ENCODE assay signal across 1 cellular context in the genomic region with DNA sequence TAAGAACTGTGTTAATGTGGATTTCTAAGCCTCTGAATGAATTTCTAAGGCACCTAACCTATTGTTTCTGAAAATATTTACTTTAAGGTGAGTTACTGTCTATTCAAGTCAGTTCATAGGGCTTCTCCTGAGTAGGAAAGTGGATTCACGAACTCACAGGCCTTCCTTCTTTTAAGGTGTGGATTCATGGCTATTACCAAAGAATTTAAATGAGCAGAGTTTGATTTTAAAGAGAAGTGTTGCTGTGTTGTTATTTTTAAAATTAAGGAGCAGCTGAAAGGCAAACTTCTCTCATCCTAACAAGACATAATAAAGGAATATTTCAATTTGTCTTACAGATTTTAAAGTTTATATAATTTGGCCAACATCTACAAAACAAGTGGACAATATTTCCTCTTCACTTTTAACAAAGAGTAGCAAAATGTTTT.
TF ChIP-seq lines count a peak whose summit lies in the region.

No MANE protein-coding gene starts in this region.

TF ChIP-seq in K562, 482 proteins besides CTCF, POLR2A, EP300 and RAD21 (continued from another document):
- TF ChIP-seq MYNN (IDR thresholded peaks at IDR 0.05) (no peak), MYNN (CRISPR knock-in tag; IDR thresholded peaks at IDR 0.05) (no peak), TAF9B (IDR thresholded peaks at IDR 0.05; ENCODE audit: partially characterized antibody) (peak; percentile 68), SUPT5H (IDR thresholded peaks at IDR 0.05) (0 out of 2 replicates have a peak, but pooled peaks have one; percentile 66), ZNF12 (CRISPR knock-in tag; IDR thresholded peaks at IDR 0.05) (no peak)
- TF ChIP-seq, protein P1, sequence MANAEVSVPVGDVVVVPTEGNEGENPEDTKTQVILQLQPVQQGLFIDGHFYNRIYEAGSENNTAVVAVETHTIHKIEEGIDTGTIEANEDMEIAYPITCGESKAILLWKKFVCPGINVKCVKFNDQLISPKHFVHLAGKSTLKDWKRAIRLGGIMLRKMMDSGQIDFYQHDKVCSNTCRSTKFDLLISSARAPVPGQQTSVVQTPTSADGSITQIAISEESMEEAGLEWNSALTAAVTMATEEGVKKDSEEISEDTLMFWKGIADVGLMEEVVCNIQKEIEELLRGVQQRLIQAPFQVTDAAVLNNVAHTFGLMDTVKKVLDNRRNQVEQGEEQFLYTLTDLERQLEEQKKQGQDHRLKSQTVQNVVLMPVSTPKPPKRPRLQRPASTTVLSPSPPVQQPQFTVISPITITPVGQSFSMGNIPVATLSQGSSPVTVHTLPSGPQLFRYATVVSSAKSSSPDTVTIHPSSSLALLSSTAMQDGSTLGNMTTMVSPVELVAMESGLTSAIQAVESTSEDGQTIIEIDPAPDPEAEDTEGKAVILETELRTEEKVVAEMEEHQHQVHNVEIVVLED (CRISPR knock-in tag; IDR thresholded peaks at IDR 0.05) = no peak
